Comparison of ENCODE assay signal across 8 cellular contexts in the genomic region with DNA sequence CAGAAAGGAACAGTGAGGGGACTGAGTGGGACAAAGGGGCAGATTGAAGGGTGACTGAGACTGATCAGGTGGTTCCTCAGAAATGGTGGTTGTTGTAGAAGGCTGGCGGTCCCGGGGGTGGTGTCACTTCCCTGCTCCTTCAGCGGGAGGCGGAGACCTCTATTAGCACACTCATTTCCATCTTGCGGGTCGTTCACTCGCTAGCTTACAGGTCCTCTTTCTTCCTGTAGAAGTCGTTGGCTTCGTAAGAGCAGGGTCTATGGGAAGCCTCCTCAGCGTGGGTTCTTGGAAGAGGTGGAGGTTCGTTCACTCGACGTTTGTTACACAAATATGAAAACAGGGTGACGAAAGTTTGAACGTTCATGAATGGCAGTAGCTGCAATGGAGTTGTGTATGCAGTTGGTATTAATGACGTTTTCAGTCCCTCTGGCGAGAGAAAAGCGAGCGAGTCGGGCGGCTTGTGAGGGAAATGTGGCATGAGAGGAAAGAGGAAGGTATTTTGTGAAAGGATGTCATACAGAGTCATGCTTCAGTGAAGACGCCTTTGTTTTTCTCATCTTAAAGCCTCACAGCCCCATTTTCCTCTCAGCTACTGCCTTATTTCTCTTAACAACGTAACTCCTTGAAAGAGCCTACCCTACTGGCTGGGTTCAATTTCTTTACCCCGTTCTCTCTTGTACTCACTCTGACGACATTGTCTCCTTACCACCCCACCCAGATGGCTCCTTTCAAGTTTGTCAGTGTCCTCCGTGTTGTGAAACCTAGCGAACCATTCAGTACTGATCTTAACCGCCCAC. TPM values are rescaled to one million over a fixed set of nuclear protein-coding genes. Genes with fewer than 3 reads are reported as not detected.
DNase-seq lines count a peak whose midpoint lies in the region; ATAC-seq and TF ChIP-seq lines count a peak whose summit lies in the region.

No MANE protein-coding gene starts in this region.

- H3K9me3 ChIP-seq in esophagus (ENCODE audit: control insufficient read depth in 2 of 2, insufficient read depth in 1 of 2, low read depth in 1 of 2, low read length in 1 of 2) = no peaks in the 10 kb centered on the region
- no peaks in the 10 kb centered on the region for H3K9me3 ChIP-seq in thoracic aorta

- peak overlapping the region; percentile 91 to 100 (median 99) for H3K27ac Mint-ChIP-seq in naive thymus-derived CD8-positive, alpha-beta T cell

- POLR2A ChIA-PET in naive thymus-derived CD8-positive, alpha-beta T cell (lab: Charles Lee) = interaction anchor here (0.6 to 1.9 kb wide), 10 partner anchors 9 to 1448 kb away, joined by 3 to 10 read pairs (median 4); a partner anchor contains a TSS

- H3K27me3 Mint-ChIP-seq in naive thymus-derived CD8-positive, alpha-beta T cell = no peaks in the 10 kb centered on the region

- H3K4me3 Mint-ChIP-seq in naive thymus-derived CD8-positive, alpha-beta T cell = peak overlapping the region; percentile 91 to 100 (median 98)

- no peak for TF ChIP-seq CTCF in AG09309 (IDR thresholded peaks at IDR 0.05; ENCODE audit: control insufficient read depth, insufficient read depth, low read depth, low read length, missing control alignments)
- TF ChIP-seq CTCF in thoracic aorta (IDR thresholded peaks at IDR 0.05) = no peak

- peak; percentile 18 for ATAC-seq in GM18861 (IDR thresholded peaks at IDR 0.05; ENCODE audit: unreplicated experiment)
- peak; percentile 17 for ATAC-seq in HG03095 (IDR thresholded peaks at IDR 0.05; ENCODE audit: unreplicated experiment)
- peak; percentile 60 to 65 for ATAC-seq in naive thymus-derived CD8-positive, alpha-beta T cell
- peak; percentile 44 for ATAC-seq in thoracic aorta (ENCODE audit: insufficient number of reproducible peaks, low FRiP score, low read depth)

- no peaks in the 10 kb centered on the region for H3K36me3 ChIP-seq in esophagus (ENCODE audit: control insufficient read depth in 2 of 2, insufficient read depth in 2 of 2, low read length in 1 of 2)
- H3K36me3 ChIP-seq in thoracic aorta = no peaks in the 10 kb centered on the region

- DNase-seq in AG09309 (ENCODE audit: low read depth) (no peak), NCI-H748 (lab: John Stamatoyannopoulos, UW; ENCODE audit: unreplicated experiment) (peak; percentile 78), thoracic aorta (ENCODE audit: low spot score) (no peak)
- peak; percentile 33 for DNase-seq in activated CD8-positive, alpha-beta memory T cell treated with anti-CD3 and anti-CD28 coated beads, Interleukin-2, amount 50 U/mL, for 4 hours
- peak; percentile 40 to 81 (median 54) for DNase-seq in naive thymus-derived CD8-positive, alpha-beta T cell

- H3K27me3 ChIP-seq in esophagus (ENCODE audit: control insufficient read depth in 1 of 2, insufficient read depth in 2 of 2, low read length in 2 of 2) (no peaks in the 10 kb centered on the region), thoracic aorta (replicated peaks; ENCODE audit: insufficient read depth) (no peaks in the 10 kb centered on the region)

- peaks cover 0 to 9% (median 0%) of the 10 kb centered on the region in 3 donors for H3K36me3 Mint-ChIP-seq in naive thymus-derived CD8-positive, alpha-beta T cell

- 14 to 19% methylated on average over 28 of the region's 28 CpGs for WGBS in esophagus, 2 donors

- peak overlapping the region; percentile 82 for H3K4me3 ChIP-seq in AG09309 (ENCODE audit: control insufficient read depth, low read depth, low read length)
- peak overlapping the region; percentile 58 to 72 for H3K4me3 ChIP-seq in esophagus (ENCODE audit: low read depth in 1 of 2, low read length in 2 of 2)
- H3K4me3 ChIP-seq in thoracic aorta = peak overlapping the region; percentile 91

- H3K27ac ChIP-seq in esophagus (ENCODE audit: low read depth in 2 of 2, low read length in 1 of 2) (peak overlapping the region; percentile 86 to 90), thoracic aorta (peak overlapping the region; percentile 96 to 97)

- H3K4me1 Mint-ChIP-seq in naive thymus-derived CD8-positive, alpha-beta T cell = peaks cover 9 to 24% (median 20%) of the 10 kb centered on the region in 4 donors

- no peaks in the 10 kb centered on the region for H3K4me1 ChIP-seq in esophagus (ENCODE audit: control insufficient read depth in 2 of 2, insufficient read depth in 2 of 2, low read length in 1 of 2)
- H3K4me1 ChIP-seq in thoracic aorta (ENCODE audit: control insufficient read depth in 1 of 2, low read depth in 2 of 2) = peaks cover 3 to 7% of the 10 kb centered on the region in 2 donors

- no peaks in the 10 kb centered on the region for H3K9me3 Mint-ChIP-seq in naive thymus-derived CD8-positive, alpha-beta T cell

RNA-seq across cellular contexts. Expression of a gene that starts 0.7 kb away (rescaled TPM):
- 1 to 10 TPM in 1 of 2 donors, under 1 TPM in 1; 0.61 to 1.8 TPM for polyA plus RNA-seq in esophagus
- 10 to 100 TPM; 42.8 to 51.1 TPM for total RNA-seq in naive thymus-derived CD8-positive, alpha-beta T cell
- polyA plus RNA-seq in naive thymus-derived CD8-positive, alpha-beta T cell = 10 to 100 TPM in 2 of 3 donors, 1 to 10 TPM in 1; 3.6 to 11.8 (median 11.0) TPM
- 10 to 100 TPM in 1 of 2 donors, 1 to 10 TPM in 1; 8.1 to 16.7 TPM for total RNA-seq in thoracic aorta

Comparison
In these comparisons a context has a peak if more than half of its experiments do, and no peak if none do; other contexts are left out.
1. DNase-seq: peak in NCI-H748 (single experiment), activated CD8-positive, alpha-beta memory T cell treated with anti-CD3 and anti-CD28 coated beads, Interleukin-2, amount 50 U/mL, for 4 hours (single experiment) and naive thymus-derived CD8-positive, alpha-beta T cell (10 of 10); none in AG09309 (single experiment) and thoracic aorta (single experiment).
2. Peak in every context shown above with its lines, with median percentiles within 50 percentile points of each other: H3K4me3 ChIP-seq and ATAC-seq.